ENCODE assay signal across 9 cellular contexts in the genomic region with DNA sequence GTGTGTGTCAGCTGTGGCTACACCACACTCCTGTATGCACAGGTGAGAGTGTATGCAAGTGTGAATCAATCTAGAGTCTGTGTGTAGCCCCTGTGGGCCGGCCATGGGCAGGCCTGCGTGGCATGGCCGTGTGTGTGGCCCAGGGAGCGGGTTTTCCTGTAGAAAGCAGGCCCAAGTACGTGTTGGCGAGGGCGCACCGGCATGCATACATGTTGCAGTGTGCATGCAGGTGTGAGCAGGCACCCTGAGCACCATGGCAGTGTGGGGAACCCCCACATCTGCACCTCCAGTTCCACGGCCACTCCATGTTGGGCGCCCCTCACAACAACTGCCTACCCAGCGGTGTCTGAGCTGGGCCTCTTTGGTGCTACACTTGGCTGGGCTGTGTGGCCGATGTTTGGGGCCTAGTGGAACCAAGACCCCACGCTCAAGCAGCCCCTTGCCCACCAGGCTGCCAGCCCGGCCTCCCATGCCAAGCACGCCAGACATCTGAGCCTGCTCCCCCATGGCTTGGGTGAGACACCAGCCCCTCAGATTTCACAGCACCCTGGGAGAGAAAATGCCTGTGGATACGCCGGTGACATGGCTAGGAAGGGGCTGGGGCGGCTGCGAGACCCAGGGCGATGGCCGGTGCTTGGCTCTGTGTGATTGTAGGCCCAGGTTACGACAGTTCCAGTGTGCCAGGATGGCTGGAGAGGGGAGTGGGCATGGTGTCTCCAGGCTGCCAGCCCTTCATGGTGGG. TPM values are rescaled to one million over a fixed set of nuclear protein-coding genes. Genes with fewer than 3 reads are reported as not detected.
DNase-seq lines count a peak whose midpoint lies in the region; ATAC-seq and TF ChIP-seq lines count a peak whose summit lies in the region.
"Had no signal": no experiment of that assay in that cellular context is flagged by ENCODE, and none has a peak within 500 bp of the region (broad histone marks: within the 10 kb centered on the region; RNA-seq: fewer than 3 reads in every experiment).

No MANE protein-coding gene starts in this region.

- intact Hi-C loops in CD8-positive, alpha-beta T cell (cut with DNase I, micrococcal nuclease) = no loop called here

- ATAC-seq in CD8-positive, alpha-beta T cell = no peak
- ATAC-seq in HG02759 (IDR thresholded peaks at IDR 0.05; ENCODE audit: unreplicated experiment) (no peak), HG03432 (IDR thresholded peaks at IDR 0.05; ENCODE audit: unreplicated experiment) (no peak)

- peak overlapping the region; percentile 97 for H3K4me2 ChIP-seq in fibroblast of lung (ENCODE audit: extremely low read depth, insufficient read depth, low read length)

- H4K20me1 ChIP-seq in fibroblast of lung (ENCODE audit: control insufficient read depth, extremely low read depth, insufficient read depth, low read length) = no peaks in the 10 kb centered on the region

- H3K4me1 ChIP-seq in CD8-positive, alpha-beta T cell (ENCODE audit: insufficient read depth, low read length) = peaks cover 7% of the 10 kb centered on the region
- H3K4me1 ChIP-seq in fibroblast of lung (ENCODE audit: control insufficient read depth, extremely low read depth, insufficient read depth, low read length) = peaks cover 12% of the 10 kb centered on the region

- H3K9me3 Mint-ChIP-seq in CD8-positive, alpha-beta T cell = no peaks in the 10 kb centered on the region

- no peaks in the 10 kb centered on the region for H3K27me3 ChIP-seq in CD8-positive, alpha-beta T cell (ENCODE audit: insufficient read depth, low read length)
- no peaks in the 10 kb centered on the region for H3K27me3 ChIP-seq in fibroblast of lung (ENCODE audit: control insufficient read depth, insufficient read depth, low read length)

- H3K36me3 Mint-ChIP-seq in CD8-positive, alpha-beta T cell = peaks cover 6% of the 10 kb centered on the region

- POLR2A ChIA-PET in CD8-positive, alpha-beta T cell (lab: Charles Lee) = interaction anchor here (0.5 kb wide), 1 partner anchor 874 kb away, joined by 3 read pairs; no protein-coding TSS in a partner anchor

- H3K27ac ChIP-seq in CD8-positive, alpha-beta T cell (ENCODE audit: low read depth, low read length) = no peak overlapping the region
- peak overlapping the region; percentile 100 for H3K27ac ChIP-seq in VCaP
- H3K27ac ChIP-seq in fibroblast of lung (ENCODE audit: insufficient read depth, low read length) = peak overlapping the region; percentile 90

- no peak for DNase-seq in CD8-positive, alpha-beta T cell
- DNase-seq in fibroblast of lung (ENCODE audit: low read depth in 2 of 2) = no peak
- DNase-seq in skeletal muscle cell (ENCODE audit: low read depth) = no peak
- no peak for DNase-seq in middle frontal gyrus (ENCODE audit: extremely low spot score, low spot score)
- DNase-seq in NCI-H128 (lab: John Stamatoyannopoulos, UW; ENCODE audit: unreplicated experiment) = no peak

- no peaks in the 10 kb centered on the region for H3K36me3 ChIP-seq in CD8-positive, alpha-beta T cell (ENCODE audit: insufficient read depth, low read length)
- peaks cover 11% of the 10 kb centered on the region for H3K36me3 ChIP-seq in fibroblast of lung (ENCODE audit: control insufficient read depth, insufficient read depth, low read length)

- no peaks in the 10 kb centered on the region for H3K9me3 ChIP-seq in CD8-positive, alpha-beta T cell (ENCODE audit: low read length)
- H3K9me3 ChIP-seq in fibroblast of lung (ENCODE audit: control insufficient read depth, insufficient read depth, low read depth, low read length) = no peaks in the 10 kb centered on the region

- CTCF ChIA-PET in CD8-positive, alpha-beta T cell (lab: Charles Lee) = interaction anchor here (1.0 to 1.7 kb wide), 3 partner anchors 8 to 20 kb away, joined by 3 to 5 read pairs (median 4); no protein-coding TSS in a partner anchor

- peak overlapping the region; percentile 66 for H3K4me3 Mint-ChIP-seq in CD8-positive, alpha-beta T cell
- H3K4me3 Mint-ChIP-seq: H9 had no signal

- no peak for TF ChIP-seq CTCF in CD8-positive, alpha-beta T cell (IDR thresholded peaks at IDR 0.05)
- TF ChIP-seq CTCF in VCaP (conservative IDR thresholded peaks at IDR 0.05) = no peak
- no peak for TF ChIP-seq CTCF in fibroblast of lung (conservative IDR thresholded peaks at IDR 0.05 in 1 of 2, IDR thresholded peaks at IDR 0.05 in 1 of 2; ENCODE audit: low read depth in 1 of 2, low read length in 2 of 2)

- no peak overlapping the region for H3K4me3 ChIP-seq in CD8-positive, alpha-beta T cell (ENCODE audit: low read depth, low read length)
- H3K4me3 ChIP-seq in fibroblast of lung (replicated peaks in 1 of 4; ENCODE audit: control extremely low read depth in 1 of 4, insufficient read depth in 1 of 4, low read depth in 3 of 4, low read length in 4 of 4) (peak overlapping the region; percentile 53 to 95 (median 76)), skeletal muscle cell (ENCODE audit: low read depth, low read length) (peak overlapping the region; percentile 74)

- peaks cover 4% of the 10 kb centered on the region for H3K27me3 Mint-ChIP-seq in CD8-positive, alpha-beta T cell (ENCODE audit: low read depth)

- peak overlapping the region; percentile 38 for H3K9ac ChIP-seq in fibroblast of lung (ENCODE audit: insufficient read depth, low read length)

- peaks cover 65% of the 10 kb centered on the region for H3K79me2 ChIP-seq in fibroblast of lung (ENCODE audit: control insufficient read depth, insufficient read depth, low read length)

- H2AFZ ChIP-seq in fibroblast of lung (ENCODE audit: low read length) = no peak overlapping the region

- H3K4me1 Mint-ChIP-seq in CD8-positive, alpha-beta T cell (ENCODE audit: low read depth) = peaks cover 8% of the 10 kb centered on the region

- no peak overlapping the region for H3K27ac Mint-ChIP-seq in CD8-positive, alpha-beta T cell
- H3K27ac Mint-ChIP-seq: H9 had no signal

RNA-seq across cellular contexts. Expression of a gene that starts 2.1 kb away (rescaled TPM):
- total RNA-seq in CD8-positive, alpha-beta T cell = 1 to 10 TPM; 2.5 to 5.0 TPM
- 55.2 and 74.8 TPM in 2 replicates for total RNA-seq in fibroblast of lung
- polyA plus RNA-seq in fibroblast of lung = 35.7 and 75.9 TPM in 2 replicates
- 139 and 196 TPM in 2 replicates for polyA plus RNA-seq in fibroblast of lung (2012)
- 272 and 385 TPM in 2 replicates for polyA minus RNA-seq in fibroblast of lung (ENCODE audit: low replicate concordance)

RNA-seq across cellular contexts. Expression of a gene that starts 28.0 kb away (rescaled TPM):
- total RNA-seq in CD8-positive, alpha-beta T cell = not detected
- not detected in 2 replicates for total RNA-seq in fibroblast of lung
- polyA plus RNA-seq in fibroblast of lung = 0.03 TPM in 1 of 2 replicates, not detected in the other
- not detected in 2 replicates for polyA plus RNA-seq in fibroblast of lung (2012)
- polyA minus RNA-seq in fibroblast of lung (ENCODE audit: low replicate concordance) = not detected in 2 replicates

RNA-seq across cellular contexts. Expression of a gene that starts 40.4 kb away (rescaled TPM):
- 10 to 100 TPM; 13.2 to 14.4 TPM for total RNA-seq in CD8-positive, alpha-beta T cell
- 17.7 and 19.7 TPM in 2 replicates for total RNA-seq in fibroblast of lung
- 19.5 and 28.2 TPM in 2 replicates for polyA plus RNA-seq in fibroblast of lung
- polyA plus RNA-seq in fibroblast of lung (2012) = 51.3 and 70.6 TPM in 2 replicates
- 2.0 and 6.3 TPM in 2 replicates for polyA minus RNA-seq in fibroblast of lung (ENCODE audit: low replicate concordance)

RNA-seq across cellular contexts. Expression of a gene that starts 51.7 kb away (rescaled TPM):
- total RNA-seq in CD8-positive, alpha-beta T cell = 10 to 100 TPM; 86.3 to 90.8 TPM
- total RNA-seq in fibroblast of lung = 51.1 and 72.2 TPM in 2 replicates
- 46.2 and 62.5 TPM in 2 replicates for polyA plus RNA-seq in fibroblast of lung
- polyA plus RNA-seq in fibroblast of lung (2012) = 96.7 and 122 TPM in 2 replicates
- 171 and 199 TPM in 2 replicates for polyA minus RNA-seq in fibroblast of lung (ENCODE audit: low replicate concordance)

RNA-seq across cellular contexts. Expression of a gene that starts 59.0 kb away (rescaled TPM):
- total RNA-seq in CD8-positive, alpha-beta T cell = 100 to 1,000 TPM; 618 to 650 TPM
- total RNA-seq in fibroblast of lung = 839 and 1,447 TPM in 2 replicates
- 2,698 and 2,757 TPM in 2 replicates for polyA plus RNA-seq in fibroblast of lung
- 1,925 and 2,136 TPM in 2 replicates for polyA plus RNA-seq in fibroblast of lung (2012)
- 2,089 and 2,615 TPM in 2 replicates for polyA minus RNA-seq in fibroblast of lung (ENCODE audit: low replicate concordance)
